Comparison of ENCODE assay signal across 16 cellular contexts in the genomic region with DNA sequence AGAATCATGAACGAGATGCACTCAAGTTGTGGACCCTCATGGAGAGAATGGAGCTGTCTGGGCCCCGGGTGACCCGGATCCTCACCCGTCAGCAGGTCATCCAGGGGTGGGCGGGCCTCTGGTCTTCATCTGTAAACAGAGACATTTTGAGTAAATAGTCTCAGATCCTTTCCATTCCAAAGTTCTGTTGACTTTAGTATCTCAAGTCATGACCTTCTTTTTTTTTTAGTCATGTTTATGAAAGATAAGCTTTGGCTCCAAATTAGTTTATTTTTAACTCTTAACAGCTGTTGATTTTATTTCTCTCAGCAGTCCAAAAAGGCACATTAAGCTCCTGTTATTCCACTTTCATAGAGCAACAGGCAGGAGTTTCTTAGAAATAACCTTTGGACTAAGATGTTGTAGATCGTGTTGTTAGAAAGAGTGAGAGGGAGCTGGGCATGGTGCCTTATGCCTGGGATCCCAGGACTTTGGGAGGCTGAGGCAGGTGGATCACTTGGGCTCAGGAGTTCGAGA. TPM values are rescaled to one million over a fixed set of nuclear protein-coding genes. Genes with fewer than 3 reads are reported as not detected.
"Had no signal": no experiment of that assay in that cellular context is flagged by ENCODE, and none has a peak within 500 bp of the region (broad histone marks: within the 10 kb centered on the region; RNA-seq: fewer than 3 reads in every experiment).

No MANE protein-coding gene starts in this region.

- H3K4me1 ChIP-seq: gastroesophageal sphincter, neural progenitor cell had no signal

- ATAC-seq: activated CD8-positive, alpha-beta T cell treated with anti-CD3 and anti-CD28 coated beads for 36 hours; activated T-helper 17 cell treated with anti-CD3 and anti-CD28 coated beads, Interleukin-2, amount 50 U/mL, for 72 hours; body of pancreas; gastroesophageal sphincter; left ventricle myocardium superior had no signal

- H3K4me3 ChIP-seq: body of pancreas, gastroesophageal sphincter, neural progenitor cell, ovary had no signal

- H3K4me3 Mint-ChIP-seq: activated CD8-positive, alpha-beta T cell treated with anti-CD3 and anti-CD28 coated beads for 36 hours; activated T-helper 17 cell treated with anti-CD3 and anti-CD28 coated beads, Interleukin-2, amount 50 U/mL, for 72 hours; neural progenitor cell had no signal

- H3K9ac ChIP-seq: neural progenitor cell had no signal

- DNase-seq: activated CD8-positive, alpha-beta memory T cell treated with anti-CD3 and anti-CD28 coated beads, Interleukin-2, amount 50 U/mL, for 4 hours; activated CD8-positive, alpha-beta T cell treated with anti-CD3 and anti-CD28 coated beads for 36 hours; amniotic stem cell; body of pancreas; central memory CD4-positive, alpha-beta T cell; cortex of kidney; left ventricle myocardium superior; mesendoderm; ovary; SW 1271; trophoblast cell had no signal

- H3K27ac Mint-ChIP-seq: activated CD8-positive, alpha-beta T cell treated with anti-CD3 and anti-CD28 coated beads for 36 hours; activated T-helper 17 cell treated with anti-CD3 and anti-CD28 coated beads, Interleukin-2, amount 50 U/mL, for 72 hours; neural progenitor cell had no signal

- H3K9me3 ChIP-seq: body of pancreas, gastroesophageal sphincter, ovary had no signal

- FAIRE-seq: keratinocyte had no signal

- H3K27me3 ChIP-seq: body of pancreas, gastroesophageal sphincter, neural progenitor cell, ovary had no signal

- H3K4me1 Mint-ChIP-seq: neural progenitor cell had no signal

- H3K27ac ChIP-seq: body of pancreas, gastroesophageal sphincter, neural progenitor cell, ovary had no signal

- H3K9me3 Mint-ChIP-seq: activated CD8-positive, alpha-beta T cell treated with anti-CD3 and anti-CD28 coated beads for 36 hours; activated naive CD4-positive, alpha-beta T cell treated with anti-CD3 and anti-CD28 coated beads, Interleukin-2, amount 50 U/mL, for 72 hours; activated T-helper 17 cell treated with anti-CD3 and anti-CD28 coated beads, Interleukin-2, amount 50 U/mL, for 72 hours; neural progenitor cell had no signal

- H3K27me3 Mint-ChIP-seq: activated CD8-positive, alpha-beta T cell treated with anti-CD3 and anti-CD28 coated beads for 36 hours; activated T-helper 17 cell treated with anti-CD3 and anti-CD28 coated beads, Interleukin-2, amount 50 U/mL, for 72 hours had no signal

- H3K36me3 ChIP-seq: neural progenitor cell, ovary had no signal

- H2AFZ ChIP-seq: neural progenitor cell had no signal

- H3K4me2 ChIP-seq: neural progenitor cell had no signal

RNA-seq across cellular contexts. Expression of gene AMN, which starts 48.9 kb away (rescaled TPM):
- total RNA-seq: left ventricle myocardium superior had no signal
